Comparison of ENCODE assay signal across 1 cellular context in the genomic region with DNA sequence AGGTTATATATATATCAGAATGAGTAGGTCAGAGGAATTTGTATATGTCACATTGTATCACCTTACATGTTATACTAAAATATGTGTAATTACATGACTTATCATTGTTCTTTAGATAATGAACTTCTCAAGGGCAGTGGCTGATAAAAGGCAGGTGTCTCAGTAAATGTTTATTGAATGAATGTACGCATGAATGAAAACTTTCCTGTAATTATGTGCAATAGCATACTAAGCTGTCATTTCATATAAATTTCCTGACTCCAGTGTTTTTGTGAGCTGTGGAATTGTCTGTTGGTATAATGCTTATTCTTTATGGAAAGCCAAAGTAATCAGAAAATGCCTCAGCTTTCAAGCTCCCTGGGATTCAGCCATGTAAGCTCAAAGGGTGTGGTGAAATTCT.
TF ChIP-seq lines count a peak whose summit lies in the region.

No MANE protein-coding gene starts in this region.

TF ChIP-seq in K562, 482 proteins besides CTCF, POLR2A, EP300 and RAD21:
- TF ChIP-seq, protein P1, sequence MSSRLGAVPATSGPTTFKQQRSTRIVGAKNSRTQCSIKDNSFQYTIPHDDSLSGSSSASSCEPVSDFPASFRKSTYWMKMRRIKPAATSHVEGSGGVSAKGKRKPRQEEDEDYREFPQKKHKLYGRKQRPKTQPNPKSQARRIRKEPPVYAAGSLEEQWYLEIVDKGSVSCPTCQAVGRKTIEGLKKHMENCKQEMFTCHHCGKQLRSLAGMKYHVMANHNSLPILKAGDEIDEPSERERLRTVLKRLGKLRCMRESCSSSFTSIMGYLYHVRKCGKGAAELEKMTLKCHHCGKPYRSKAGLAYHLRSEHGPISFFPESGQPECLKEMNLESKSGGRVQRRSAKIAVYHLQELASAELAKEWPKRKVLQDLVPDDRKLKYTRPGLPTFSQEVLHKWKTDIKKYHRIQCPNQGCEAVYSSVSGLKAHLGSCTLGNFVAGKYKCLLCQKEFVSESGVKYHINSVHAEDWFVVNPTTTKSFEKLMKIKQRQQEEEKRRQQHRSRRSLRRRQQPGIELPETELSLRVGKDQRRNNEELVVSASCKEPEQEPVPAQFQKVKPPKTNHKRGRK (tag; IDR thresholded peaks at IDR 0.05) = no peak
- TF ChIP-seq ZNF766 (CRISPR knock-in tag; conservative IDR thresholded peaks at IDR 0.05) (no peak), POLR2AphosphoS5 (IDR thresholded peaks at IDR 0.05; ENCODE audit: control insufficient read depth, insufficient read depth, low read depth, low read length) (no peak), ZNF217 (CRISPR knock-in tag; IDR thresholded peaks at IDR 0.05) (no peak), NR1H2 (CRISPR knock-in tag; IDR thresholded peaks at IDR 0.05) (no peak), PURB (CRISPR knock-in tag; IDR thresholded peaks at IDR 0.05; ENCODE audit: low read depth) (no peak), SMARCB1 (IDR thresholded peaks at IDR 0.05; ENCODE audit: insufficient read length, low read depth) (no peak), TEAD4 (IDR thresholded peaks at IDR 0.05; ENCODE audit: low read length) (no peak), TEAD4 (CRISPR knock-in tag; IDR thresholded peaks at IDR 0.05; ENCODE audit: borderline replicate concordance) (no peak)
- TF ChIP-seq, protein P2, sequence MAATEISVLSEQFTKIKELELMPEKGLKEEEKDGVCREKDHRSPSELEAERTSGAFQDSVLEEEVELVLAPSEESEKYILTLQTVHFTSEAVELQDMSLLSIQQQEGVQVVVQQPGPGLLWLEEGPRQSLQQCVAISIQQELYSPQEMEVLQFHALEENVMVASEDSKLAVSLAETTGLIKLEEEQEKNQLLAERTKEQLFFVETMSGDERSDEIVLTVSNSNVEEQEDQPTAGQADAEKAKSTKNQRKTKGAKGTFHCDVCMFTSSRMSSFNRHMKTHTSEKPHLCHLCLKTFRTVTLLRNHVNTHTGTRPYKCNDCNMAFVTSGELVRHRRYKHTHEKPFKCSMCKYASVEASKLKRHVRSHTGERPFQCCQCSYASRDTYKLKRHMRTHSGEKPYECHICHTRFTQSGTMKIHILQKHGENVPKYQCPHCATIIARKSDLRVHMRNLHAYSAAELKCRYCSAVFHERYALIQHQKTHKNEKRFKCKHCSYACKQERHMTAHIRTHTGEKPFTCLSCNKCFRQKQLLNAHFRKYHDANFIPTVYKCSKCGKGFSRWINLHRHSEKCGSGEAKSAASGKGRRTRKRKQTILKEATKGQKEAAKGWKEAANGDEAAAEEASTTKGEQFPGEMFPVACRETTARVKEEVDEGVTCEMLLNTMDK (IDR thresholded peaks at IDR 0.05; ENCODE audit: borderline replicate concordance, insufficient read depth, low read depth, low read length, poor library complexity, severe bottlenecking) = no peak
- TF ChIP-seq, protein P3, sequence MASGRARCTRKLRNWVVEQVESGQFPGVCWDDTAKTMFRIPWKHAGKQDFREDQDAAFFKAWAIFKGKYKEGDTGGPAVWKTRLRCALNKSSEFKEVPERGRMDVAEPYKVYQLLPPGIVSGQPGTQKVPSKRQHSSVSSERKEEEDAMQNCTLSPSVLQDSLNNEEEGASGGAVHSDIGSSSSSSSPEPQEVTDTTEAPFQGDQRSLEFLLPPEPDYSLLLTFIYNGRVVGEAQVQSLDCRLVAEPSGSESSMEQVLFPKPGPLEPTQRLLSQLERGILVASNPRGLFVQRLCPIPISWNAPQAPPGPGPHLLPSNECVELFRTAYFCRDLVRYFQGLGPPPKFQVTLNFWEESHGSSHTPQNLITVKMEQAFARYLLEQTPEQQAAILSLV (tag; IDR thresholded peaks at IDR 0.05) = no peak
- TF ChIP-seq, protein P4, sequence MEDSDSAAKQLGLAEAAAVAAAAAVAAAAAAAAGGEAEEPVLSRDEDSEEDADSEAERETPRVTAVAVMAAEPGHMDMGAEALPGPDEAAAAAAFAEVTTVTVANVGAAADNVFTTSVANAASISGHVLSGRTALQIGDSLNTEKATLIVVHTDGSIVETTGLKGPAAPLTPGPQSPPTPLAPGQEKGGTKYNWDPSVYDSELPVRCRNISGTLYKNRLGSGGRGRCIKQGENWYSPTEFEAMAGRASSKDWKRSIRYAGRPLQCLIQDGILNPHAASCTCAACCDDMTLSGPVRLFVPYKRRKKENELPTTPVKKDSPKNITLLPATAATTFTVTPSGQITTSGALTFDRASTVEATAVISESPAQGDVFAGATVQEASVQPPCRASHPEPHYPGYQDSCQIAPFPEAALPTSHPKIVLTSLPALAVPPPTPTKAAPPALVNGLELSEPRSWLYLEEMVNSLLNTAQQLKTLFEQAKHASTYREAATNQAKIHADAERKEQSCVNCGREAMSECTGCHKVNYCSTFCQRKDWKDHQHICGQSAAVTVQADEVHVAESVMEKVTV (CRISPR knock-in tag; IDR thresholded peaks at IDR 0.05) = no peak
- TF ChIP-seq, protein P5, sequence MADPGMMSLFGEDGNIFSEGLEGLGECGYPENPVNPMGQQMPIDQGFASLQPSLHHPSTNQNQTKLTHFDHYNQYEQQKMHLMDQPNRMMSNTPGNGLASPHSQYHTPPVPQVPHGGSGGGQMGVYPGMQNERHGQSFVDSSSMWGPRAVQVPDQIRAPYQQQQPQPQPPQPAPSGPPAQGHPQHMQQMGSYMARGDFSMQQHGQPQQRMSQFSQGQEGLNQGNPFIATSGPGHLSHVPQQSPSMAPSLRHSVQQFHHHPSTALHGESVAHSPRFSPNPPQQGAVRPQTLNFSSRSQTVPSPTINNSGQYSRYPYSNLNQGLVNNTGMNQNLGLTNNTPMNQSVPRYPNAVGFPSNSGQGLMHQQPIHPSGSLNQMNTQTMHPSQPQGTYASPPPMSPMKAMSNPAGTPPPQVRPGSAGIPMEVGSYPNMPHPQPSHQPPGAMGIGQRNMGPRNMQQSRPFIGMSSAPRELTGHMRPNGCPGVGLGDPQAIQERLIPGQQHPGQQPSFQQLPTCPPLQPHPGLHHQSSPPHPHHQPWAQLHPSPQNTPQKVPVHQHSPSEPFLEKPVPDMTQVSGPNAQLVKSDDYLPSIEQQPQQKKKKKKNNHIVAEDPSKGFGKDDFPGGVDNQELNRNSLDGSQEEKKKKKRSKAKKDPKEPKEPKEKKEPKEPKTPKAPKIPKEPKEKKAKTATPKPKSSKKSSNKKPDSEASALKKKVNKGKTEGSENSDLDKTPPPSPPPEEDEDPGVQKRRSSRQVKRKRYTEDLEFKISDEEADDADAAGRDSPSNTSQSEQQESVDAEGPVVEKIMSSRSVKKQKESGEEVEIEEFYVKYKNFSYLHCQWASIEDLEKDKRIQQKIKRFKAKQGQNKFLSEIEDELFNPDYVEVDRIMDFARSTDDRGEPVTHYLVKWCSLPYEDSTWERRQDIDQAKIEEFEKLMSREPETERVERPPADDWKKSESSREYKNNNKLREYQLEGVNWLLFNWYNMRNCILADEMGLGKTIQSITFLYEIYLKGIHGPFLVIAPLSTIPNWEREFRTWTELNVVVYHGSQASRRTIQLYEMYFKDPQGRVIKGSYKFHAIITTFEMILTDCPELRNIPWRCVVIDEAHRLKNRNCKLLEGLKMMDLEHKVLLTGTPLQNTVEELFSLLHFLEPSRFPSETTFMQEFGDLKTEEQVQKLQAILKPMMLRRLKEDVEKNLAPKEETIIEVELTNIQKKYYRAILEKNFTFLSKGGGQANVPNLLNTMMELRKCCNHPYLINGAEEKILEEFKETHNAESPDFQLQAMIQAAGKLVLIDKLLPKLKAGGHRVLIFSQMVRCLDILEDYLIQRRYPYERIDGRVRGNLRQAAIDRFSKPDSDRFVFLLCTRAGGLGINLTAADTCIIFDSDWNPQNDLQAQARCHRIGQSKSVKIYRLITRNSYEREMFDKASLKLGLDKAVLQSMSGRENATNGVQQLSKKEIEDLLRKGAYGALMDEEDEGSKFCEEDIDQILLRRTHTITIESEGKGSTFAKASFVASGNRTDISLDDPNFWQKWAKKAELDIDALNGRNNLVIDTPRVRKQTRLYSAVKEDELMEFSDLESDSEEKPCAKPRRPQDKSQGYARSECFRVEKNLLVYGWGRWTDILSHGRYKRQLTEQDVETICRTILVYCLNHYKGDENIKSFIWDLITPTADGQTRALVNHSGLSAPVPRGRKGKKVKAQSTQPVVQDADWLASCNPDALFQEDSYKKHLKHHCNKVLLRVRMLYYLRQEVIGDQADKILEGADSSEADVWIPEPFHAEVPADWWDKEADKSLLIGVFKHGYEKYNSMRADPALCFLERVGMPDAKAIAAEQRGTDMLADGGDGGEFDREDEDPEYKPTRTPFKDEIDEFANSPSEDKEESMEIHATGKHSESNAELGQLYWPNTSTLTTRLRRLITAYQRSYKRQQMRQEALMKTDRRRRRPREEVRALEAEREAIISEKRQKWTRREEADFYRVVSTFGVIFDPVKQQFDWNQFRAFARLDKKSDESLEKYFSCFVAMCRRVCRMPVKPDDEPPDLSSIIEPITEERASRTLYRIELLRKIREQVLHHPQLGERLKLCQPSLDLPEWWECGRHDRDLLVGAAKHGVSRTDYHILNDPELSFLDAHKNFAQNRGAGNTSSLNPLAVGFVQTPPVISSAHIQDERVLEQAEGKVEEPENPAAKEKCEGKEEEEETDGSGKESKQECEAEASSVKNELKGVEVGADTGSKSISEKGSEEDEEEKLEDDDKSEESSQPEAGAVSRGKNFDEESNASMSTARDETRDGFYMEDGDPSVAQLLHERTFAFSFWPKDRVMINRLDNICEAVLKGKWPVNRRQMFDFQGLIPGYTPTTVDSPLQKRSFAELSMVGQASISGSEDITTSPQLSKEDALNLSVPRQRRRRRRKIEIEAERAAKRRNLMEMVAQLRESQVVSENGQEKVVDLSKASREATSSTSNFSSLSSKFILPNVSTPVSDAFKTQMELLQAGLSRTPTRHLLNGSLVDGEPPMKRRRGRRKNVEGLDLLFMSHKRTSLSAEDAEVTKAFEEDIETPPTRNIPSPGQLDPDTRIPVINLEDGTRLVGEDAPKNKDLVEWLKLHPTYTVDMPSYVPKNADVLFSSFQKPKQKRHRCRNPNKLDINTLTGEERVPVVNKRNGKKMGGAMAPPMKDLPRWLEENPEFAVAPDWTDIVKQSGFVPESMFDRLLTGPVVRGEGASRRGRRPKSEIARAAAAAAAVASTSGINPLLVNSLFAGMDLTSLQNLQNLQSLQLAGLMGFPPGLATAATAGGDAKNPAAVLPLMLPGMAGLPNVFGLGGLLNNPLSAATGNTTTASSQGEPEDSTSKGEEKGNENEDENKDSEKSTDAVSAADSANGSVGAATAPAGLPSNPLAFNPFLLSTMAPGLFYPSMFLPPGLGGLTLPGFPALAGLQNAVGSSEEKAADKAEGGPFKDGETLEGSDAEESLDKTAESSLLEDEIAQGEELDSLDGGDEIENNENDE (IDR thresholded peaks at IDR 0.05; ENCODE audit: low read depth, low read length) = no peak
